In genomic region chr18:54192415-54192814, GRCh38 we compare ENCODE assay signal across 23 cellular contexts. TPM values are rescaled to one million over a fixed set of nuclear protein-coding genes. Genes with fewer than 3 reads are reported as not detected.
DNase-seq lines count a peak whose midpoint lies in the region; ATAC-seq, FAIRE-seq and TF ChIP-seq lines count a peak whose summit lies in the region.
"Had no signal": no experiment of that assay in that cellular context is flagged by ENCODE, and none has a peak within 500 bp of the region (broad histone marks: within the 10 kb centered on the region; RNA-seq: fewer than 3 reads in every experiment).

No MANE protein-coding gene starts in this region.

- no peak for TF ChIP-seq CTCF in bronchial epithelial cell (IDR thresholded peaks at IDR 0.05; ENCODE audit: insufficient read depth, low read length, severe bottlenecking)
- TF ChIP-seq CTCF in keratinocyte (optimal IDR thresholded peaks at IDR 0.05 in 1 of 3, IDR thresholded peaks at IDR 0.05 in 1 of 3, conservative IDR thresholded peaks at IDR 0.05 in 1 of 3; ENCODE audit: extremely low read depth in 1 of 3, insufficient read depth in 2 of 3, low read length in 3 of 3): no peak
- no peak for TF ChIP-seq CTCF in suprapubic skin (IDR thresholded peaks at IDR 0.05)
- TF ChIP-seq CTCF in tibial nerve (IDR thresholded peaks at IDR 0.05): no peak

- no peaks in the 10 kb centered on the region for H3K9me3 ChIP-seq in keratinocyte (ENCODE audit: control insufficient read depth, low read depth, low read length)
- H3K9me3 ChIP-seq in suprapubic skin: no peaks in the 10 kb centered on the region
- H3K9me3 ChIP-seq in tibial nerve: no peaks in the 10 kb centered on the region

- H3K27ac ChIP-seq in keratinocyte (ENCODE audit: control insufficient read depth, insufficient read depth, low read length) (peak overlapping the region; percentile 77), suprapubic skin (peak overlapping the region; percentile 20), tibial nerve (no peak overlapping the region)
- H3K27ac ChIP-seq: 22Rv1, KMS-11, RWPE1, SK-N-MC had no signal

- WGBS in suprapubic skin: 78% methylated on average over 4 of the region's 4 CpGs
- 88 to 92% methylated on average over 4 of the region's 4 CpGs for WGBS in tibial nerve, 2 donors

- H3K4me3 ChIP-seq in bronchial epithelial cell (ENCODE audit: low read depth, low read length): no peak overlapping the region
- no peak overlapping the region for H3K4me3 ChIP-seq in keratinocyte (ENCODE audit: control insufficient read depth in 2 of 3, extremely low read depth in 1 of 3, insufficient read depth in 2 of 3, low read depth in 1 of 3, low read length in 3 of 3)
- no peak overlapping the region for H3K4me3 ChIP-seq in suprapubic skin
- H3K4me3 ChIP-seq in tibial nerve: no peak overlapping the region
- H3K4me3 ChIP-seq: SK-N-MC had no signal

- dilution Hi-C loops in keratinocyte (cut with MboI; ENCODE audit: extremely low pct_ligation_motif_present, low sequenced_read_pairs): no loop called here

- TF ChIP-seq EP300 in suprapubic skin (IDR thresholded peaks at IDR 0.05) (no peak), tibial nerve (IDR thresholded peaks at IDR 0.05) (no peak)

- H3K4me2 ChIP-seq in keratinocyte (ENCODE audit: control insufficient read depth, extremely low read depth, insufficient read depth, low read depth, low read length): no peak overlapping the region
- H3K4me2 ChIP-seq: KMS-11 had no signal

- ATAC-seq in GM21447 (IDR thresholded peaks at IDR 0.05; ENCODE audit: unreplicated experiment): no peak

- peaks cover 29% of the 10 kb centered on the region for H3K4me1 ChIP-seq in keratinocyte (ENCODE audit: control insufficient read depth, extremely low read depth, insufficient read depth, low read length)
- peaks cover 15% of the 10 kb centered on the region for H3K4me1 ChIP-seq in suprapubic skin
- H3K4me1 ChIP-seq in tibial nerve: no peaks in the 10 kb centered on the region

- peaks cover 5% of the 10 kb centered on the region for H3K36me3 ChIP-seq in bronchial epithelial cell (ENCODE audit: control insufficient read depth, insufficient read depth, low read length)
- peaks cover 3 to 16% of the 10 kb centered on the region in 2 experiments for H3K36me3 ChIP-seq in keratinocyte (ENCODE audit: control insufficient read depth in 2 of 2, extremely low read depth in 1 of 2, insufficient read depth in 2 of 2, low read length in 2 of 2)
- peaks cover 14% of the 10 kb centered on the region for H3K36me3 ChIP-seq in suprapubic skin
- peaks cover 0 to 17% (median 0%) of the 10 kb centered on the region in 3 donors for H3K36me3 ChIP-seq in tibial nerve

- peaks cover 2% of the 10 kb centered on the region for H3K9me1 ChIP-seq in keratinocyte (ENCODE audit: control insufficient read depth, extremely low read depth, insufficient read depth, low read length)

- no peak for FAIRE-seq in bronchial epithelial cell (lab: Jason Lieb, UNC)
- FAIRE-seq in keratinocyte (lab: Jason Lieb, UNC): peak; percentile 43
- FAIRE-seq: H54 had no signal

- H3K79me2 ChIP-seq in keratinocyte (ENCODE audit: control insufficient read depth, insufficient read depth, low read length): peaks cover 70% of the 10 kb centered on the region

- no peak overlapping the region for H3K9ac ChIP-seq in keratinocyte (ENCODE audit: control insufficient read depth, extremely low read depth, insufficient read depth, low read length)
- H3K9ac ChIP-seq: KMS-11 had no signal

- H3K27me3 ChIP-seq in bronchial epithelial cell (ENCODE audit: control insufficient read depth, insufficient read depth, low read length) (no peaks in the 10 kb centered on the region), keratinocyte (ENCODE audit: control insufficient read depth, extremely low read depth, insufficient read depth, low read length) (no peaks in the 10 kb centered on the region), suprapubic skin (no peaks in the 10 kb centered on the region), tibial nerve (no peaks in the 10 kb centered on the region)

- peaks cover 2% of the 10 kb centered on the region for H4K20me1 ChIP-seq in keratinocyte (ENCODE audit: control insufficient read depth, extremely low read depth, insufficient read depth, low read length)

- TF ChIP-seq POLR2A in suprapubic skin (IDR thresholded peaks at IDR 0.05) (no peak), tibial nerve (IDR thresholded peaks at IDR 0.05) (no peak)

- no peak overlapping the region for H2AFZ ChIP-seq in keratinocyte (ENCODE audit: control insufficient read depth, low read length)

- DNase-seq in NCI-H510A treated with DMSO at 0.1 percent for 48 hours (lab: John Stamatoyannopoulos, UW) (peak; percentile 39), NCI-H510A (lab: John Stamatoyannopoulos, UW) (no peak), bronchial epithelial cell (ENCODE audit: low read depth) (peak; percentile 38), keratinocyte (ENCODE audit: low read depth, low spot score) (no peak), suprapubic skin (ENCODE audit: low spot score in 2 of 2) (no peak), tibial nerve (ENCODE audit: low spot score in 2 of 2) (no peak)
- no peak for DNase-seq in activated CD8-positive, alpha-beta memory T cell treated with anti-CD3 and anti-CD28 coated beads, Interleukin-2, amount 50 U/mL, for 4 hours
- DNase-seq: C1 segment of cervical spinal cord; CD8-positive, alpha-beta memory T cell; DMS53; GDM1; IMR-90; NCI-H1417; NCI-H187; NCI-H2227 treated with DMSO at 0.1 percent for 48 hours; NCI-H524; SHP77 treated with DMSO at 0.1 percent for 48 hours had no signal

RNA-seq across cellular contexts. Expression of gene MBD2, which starts 32.1 kb away (rescaled TPM):
- total RNA-seq in bronchial epithelial cell: 36.3 and 58.4 TPM in 2 replicates
- 45.4 to 212 TPM (median 80.1 TPM) in 3 replicates for polyA plus RNA-seq in keratinocyte
- polyA plus RNA-seq in keratinocyte (2011; ENCODE audit: low read depth): 220 TPM
- polyA plus RNA-seq in keratinocyte (2011; cell fraction: cytosol; rRNA removed): 46.4 and 76.9 TPM in 2 replicates
- polyA plus RNA-seq in keratinocyte (2011; cell fraction: nucleus; rRNA removed): 42.6 and 55.9 TPM in 2 replicates
- 37.7 and 50.0 TPM in 2 replicates for polyA plus RNA-seq in keratinocyte (2012; ENCODE audit: low replicate concordance)
- polyA minus RNA-seq in keratinocyte: 18.3 to 65.2 TPM (median 48.8 TPM) in 3 replicates
- 155 TPM for polyA minus RNA-seq in keratinocyte (2011; cell fraction: cytosol; rRNA and poly(A)+ RNA removed)
- polyA minus RNA-seq in keratinocyte (2011; cell fraction: nucleus; rRNA and poly(A)+ RNA removed): 16.7 and 22.9 TPM in 2 replicates
- 10 to 100 TPM; 40.8 to 55.8 (median 45.0) TPM for total RNA-seq in suprapubic skin
- total RNA-seq in tibial nerve: 10 to 100 TPM; 32.1 to 60.6 (median 37.8) TPM

Comparison
In these comparisons a context has a peak if more than half of its experiments do, and no peak if none do; other contexts are left out.
1. DNase-seq: peak in NCI-H510A treated with DMSO at 0.1 percent for 48 hours (single experiment) and bronchial epithelial cell (single experiment); none in NCI-H510A (single experiment), keratinocyte (single experiment), suprapubic skin (0 of 2), activated CD8-positive, alpha-beta memory T cell treated with anti-CD3 and anti-CD28 coated beads, Interleukin-2, amount 50 U/mL, for 4 hours (single experiment) and tibial nerve (0 of 2).
2. H3K27ac ChIP-seq: peak in keratinocyte (single experiment) and suprapubic skin (single experiment); none in tibial nerve (0 of 4).